In the genomic region with DNA sequence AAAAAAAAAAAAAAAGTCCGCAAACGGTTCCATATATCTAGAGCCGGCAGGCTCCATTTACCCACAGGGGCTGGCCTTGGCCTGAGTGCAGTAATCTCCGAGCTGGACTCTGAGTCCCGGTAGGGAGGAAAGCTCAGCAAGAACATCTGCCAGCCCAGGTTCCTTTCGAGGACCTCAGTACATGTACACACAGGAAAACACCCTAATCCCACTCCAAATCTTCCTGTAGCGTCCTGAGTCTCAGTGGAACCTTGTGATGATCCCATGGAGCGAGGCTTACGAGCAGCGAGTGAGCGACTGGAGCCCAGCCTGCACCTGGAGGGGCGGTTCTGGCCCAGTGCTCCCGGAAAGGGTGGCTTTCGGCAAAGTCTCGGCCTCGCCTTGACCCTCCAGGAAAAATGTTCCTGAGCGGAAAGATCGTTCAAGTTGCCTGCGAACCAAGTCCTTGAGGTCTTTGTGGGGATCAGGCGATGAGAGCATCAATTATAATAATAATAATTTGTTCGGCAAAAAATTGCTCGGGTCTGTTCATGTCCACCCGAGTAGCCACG, we compare ENCODE assay signal across 1 cellular context.
TF ChIP-seq lines count a peak whose summit lies in the region.

No MANE protein-coding gene starts in this region.

TF ChIP-seq in K562, 482 proteins besides CTCF, POLR2A, EP300 and RAD21 (continued from another document):
- 0 out of 4 replicates have a peak, but pooled peaks of 1 of the 2 experiments have one; percentile 33 for TF ChIP-seq UBTF (IDR thresholded peaks at IDR 0.05; ENCODE audit: borderline replicate concordance in 1 of 2, low read depth in 2 of 2, low read length in 2 of 2)
- TF ChIP-seq TEAD2 (tag; IDR thresholded peaks at IDR 0.05), result no peak
